Comparison of ENCODE assay signal across 8 cellular contexts in the genomic region with DNA sequence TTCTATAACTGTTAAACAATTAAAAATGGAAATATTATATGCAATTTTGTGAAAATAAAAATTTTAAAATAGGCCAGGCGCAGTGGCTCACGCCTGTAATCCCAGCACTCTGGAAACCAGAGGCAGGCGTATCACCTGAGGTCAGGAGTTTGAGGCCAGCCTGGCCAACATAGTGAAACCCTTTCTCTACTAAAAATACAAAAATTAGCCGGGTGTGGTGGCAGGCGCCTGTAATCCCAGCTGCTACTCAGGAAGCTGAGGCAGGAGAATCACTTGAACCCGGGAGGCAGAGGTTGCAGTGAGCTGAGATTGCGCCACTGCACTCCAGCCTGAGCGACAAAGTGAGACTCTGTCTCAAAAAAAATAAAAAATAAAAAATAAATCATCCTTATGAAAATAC. TPM values are rescaled to one million over a fixed set of nuclear protein-coding genes. Genes with fewer than 3 reads are reported as not detected.
DNase-seq lines count a peak whose midpoint lies in the region; ATAC-seq and TF ChIP-seq lines count a peak whose summit lies in the region.
"Not testable (repeated sequence)": the region's sequence is repeated elsewhere in the genome, so short reads cannot be mapped to it uniquely, and the experiment has no call there.

No MANE protein-coding gene starts in this region.

- not testable (repeated sequence) for H3K4me1 ChIP-seq in BE2C
- H3K4me1 ChIP-seq in HUES6 (ENCODE audit: control insufficient read depth, insufficient read depth, low read length) (peaks cover 17% of the 10 kb centered on the region; the same call in 1 of the 2 replicates), left lung (peaks cover 12 to 33% of the 10 kb centered on the region in 2 donors), osteoblast (ENCODE audit: insufficient read depth, low read length) (peaks cover 45% of the 10 kb centered on the region), suprapubic skin (peaks cover 31% of the 10 kb centered on the region)

- TF ChIP-seq CTCF in BE2C (IDR thresholded peaks at IDR 0.05; ENCODE audit: low read depth, low read length); epithelial cell of esophagus (IDR thresholded peaks at IDR 0.05; ENCODE audit: insufficient read depth, low read depth, low read length, missing control alignments); left lung (IDR thresholded peaks at IDR 0.05); osteoblast (IDR thresholded peaks at IDR 0.05; ENCODE audit: extremely low read depth, low read depth, low read length); suprapubic skin (IDR thresholded peaks at IDR 0.05): not testable (repeated sequence)

- peak overlapping the region; percentile 86 for H3K4me3 Mint-ChIP-seq in T-helper 1 cell treated with Interleukin-12 subunit alpha and Interleukin-12 subunit beta and Interleukin-4 antibody, amounts not matched to agents 30 μg/mL and 1 μg/mL, for 36 hours

- peaks cover 26% of the 10 kb centered on the region for H3K4me1 Mint-ChIP-seq in T-helper 1 cell treated with Interleukin-12 subunit alpha and Interleukin-12 subunit beta and Interleukin-4 antibody, amounts not matched to agents 30 μg/mL and 1 μg/mL, for 36 hours (ENCODE audit: low read depth)

- H4K20me1 ChIP-seq in osteoblast (ENCODE audit: insufficient read depth, low read length): not testable (repeated sequence)

- H3K4me3 ChIP-seq in BE2C (ENCODE audit: low read depth, low read length): peak overlapping the region; percentile 97
- peak overlapping the region; percentile 87 for H3K4me3 ChIP-seq in HUES6 (ENCODE audit: low read depth, low read length)
- H3K4me3 ChIP-seq in epithelial cell of esophagus (ENCODE audit: low read length): peak overlapping the region; percentile 88
- H3K4me3 ChIP-seq in left lung: peak overlapping the region; percentile 64 to 74
- peak overlapping the region; percentile 86 for H3K4me3 ChIP-seq in osteoblast (ENCODE audit: insufficient read depth, low read length)
- H3K4me3 ChIP-seq in suprapubic skin: peak overlapping the region; percentile 91

- not testable (repeated sequence) for H2AFZ ChIP-seq in osteoblast (ENCODE audit: low read length)

- H3K9me3 Mint-ChIP-seq in T-helper 1 cell treated with Interleukin-12 subunit alpha and Interleukin-12 subunit beta and Interleukin-4 antibody, amounts not matched to agents 30 μg/mL and 1 μg/mL, for 36 hours: not testable (repeated sequence)

- peaks cover 13% of the 10 kb centered on the region for H3K79me2 ChIP-seq in osteoblast (ENCODE audit: insufficient read depth, low read length)

- not testable (repeated sequence) for ATAC-seq in left lung

- H3K27me3 Mint-ChIP-seq in T-helper 1 cell treated with Interleukin-12 subunit alpha and Interleukin-12 subunit beta and Interleukin-4 antibody, amounts not matched to agents 30 μg/mL and 1 μg/mL, for 36 hours (ENCODE audit: low read depth): not testable (repeated sequence)

- H3K27me3 ChIP-seq in BE2C; HUES6 (ENCODE audit: control insufficient read depth, insufficient read depth, low read length); left lung; osteoblast (ENCODE audit: insufficient read depth, low read length); suprapubic skin: not testable (repeated sequence)

- H3K27ac ChIP-seq in HUES6 (ENCODE audit: low read depth, low read length): peak overlapping the region; percentile 99; the same call in 1 of the 2 replicates
- H3K27ac ChIP-seq in angular gyrus (ENCODE audit: low read depth, low read length): peak overlapping the region; percentile 100
- H3K27ac ChIP-seq in left lung: peak overlapping the region; percentile 95 to 99
- H3K27ac ChIP-seq in osteoblast (ENCODE audit: low read depth, low read length): peak overlapping the region; percentile 97
- H3K27ac ChIP-seq in suprapubic skin: peak overlapping the region; percentile 99

- WGBS in suprapubic skin: 34% methylated on average over 8 of the region's 8 CpGs

- H3K36me3 ChIP-seq in BE2C; HUES6 (ENCODE audit: control insufficient read depth, insufficient read depth, low read length); left lung; osteoblast (ENCODE audit: insufficient read depth, low read length); suprapubic skin: not testable (repeated sequence)

- peak overlapping the region; percentile 100 for H3K4me2 ChIP-seq in osteoblast (ENCODE audit: insufficient read depth, low read length)

- TF ChIP-seq EP300 in suprapubic skin (IDR thresholded peaks at IDR 0.05): not testable (repeated sequence)

- intact Hi-C loops in left lung (cut with DNase I): loop anchor here in 1 of 2 donors (5.0 kb wide), 1 partner anchor 139 kb away; no protein-coding TSS in a partner anchor

- DNase-seq in BE2C; epithelial cell of esophagus (ENCODE audit: low read depth); osteoblast (ENCODE audit: insufficient read length, low spot score, missing footprints); suprapubic skin (ENCODE audit: low spot score in 2 of 2): not testable (repeated sequence)
- DNase-seq in left lung: peak in 1 of 2 donors; percentile 52

- H3K9me3 ChIP-seq in BE2C; HUES6 (ENCODE audit: control insufficient read depth, insufficient read depth, low read depth, low read length); left lung; osteoblast (ENCODE audit: low read depth, low read length); suprapubic skin: not testable (repeated sequence)

- H3K36me3 Mint-ChIP-seq in T-helper 1 cell treated with Interleukin-12 subunit alpha and Interleukin-12 subunit beta and Interleukin-4 antibody, amounts not matched to agents 30 μg/mL and 1 μg/mL, for 36 hours (ENCODE audit: low read depth): peaks cover 13% of the 10 kb centered on the region

- H3K27ac Mint-ChIP-seq in T-helper 1 cell treated with Interleukin-12 subunit alpha and Interleukin-12 subunit beta and Interleukin-4 antibody, amounts not matched to agents 30 μg/mL and 1 μg/mL, for 36 hours: not testable (repeated sequence)

- not testable (repeated sequence) for H3K9ac ChIP-seq in HUES6 (ENCODE audit: low read length)

- TF ChIP-seq POLR2A in suprapubic skin (IDR thresholded peaks at IDR 0.05): not testable (repeated sequence)

RNA-seq across cellular contexts. Expression of a gene that starts 2.2 kb away (rescaled TPM):
- polyA plus RNA-seq in BE2C (2012; ENCODE audit: insufficient read depth, insufficient read length, low read depth): 43.4 TPM
- total RNA-seq in left lung: 10 to 100 TPM; 27.1 to 31.4 TPM
- 31.8 and 35.8 TPM in 2 replicates for total RNA-seq in osteoblast
- total RNA-seq in suprapubic skin: 10 to 100 TPM; 19.4 to 30.3 (median 25.3) TPM

RNA-seq across cellular contexts. Expression of a gene that starts 31.1 kb away (rescaled TPM):
- 256 TPM for polyA plus RNA-seq in BE2C (2012; ENCODE audit: insufficient read depth, insufficient read length, low read depth)
- total RNA-seq in left lung (100 to 1,000 TPM; 248 to 263 TPM), osteoblast (214 and 240 TPM in 2 replicates), suprapubic skin (100 to 1,000 TPM; 275 to 441 (median 310) TPM)
